Comparison of ENCODE assay signal across 12 cellular contexts in genomic region chr6:112626468-112627082, GRCh38.
DNase-seq lines count a peak whose midpoint lies in the region; ATAC-seq, FAIRE-seq and TF ChIP-seq lines count a peak whose summit lies in the region.
"Had no signal": no experiment of that assay in that cellular context is flagged by ENCODE, and none has a peak within 500 bp of the region (broad histone marks: within the 10 kb centered on the region; RNA-seq: fewer than 3 reads in every experiment).

No MANE protein-coding gene starts in this region.

- H3K4me1 ChIP-seq in GM12878 (ENCODE audit: control insufficient read depth, insufficient read depth, low read length) (no peaks in the 10 kb centered on the region), vagina (no peaks in the 10 kb centered on the region)
- H3K4me1 ChIP-seq: adrenal gland had no signal

- no peak for DNase-seq in GM12878 (ENCODE audit: low read depth, low spot score)
- DNase-seq in stimulated activated effector memory CD8-positive, alpha-beta T cell treated with anti-CD3 and anti-CD28 coated beads, Interleukin-12 subunit alpha, Interleukin-12 subunit beta, amount 100 ng/mL, for 72 hours (ENCODE audit: low spot score in 2 of 2) = no peak
- no peak for DNase-seq in NCI-H526 (lab: John Stamatoyannopoulos, UW)
- no peak for DNase-seq in vagina (ENCODE audit: extremely low spot score in 2 of 2)
- no peak for DNase-seq in GOT3 (lab: John Stamatoyannopoulos, UW)
- DNase-seq: adrenal gland, glutamatergic neuron, naive B cell, NCI-H524 had no signal

- H3K4me3 ChIP-seq in GM12878 = no peak overlapping the region
- no peak overlapping the region for H3K4me3 ChIP-seq in vagina
- H3K4me3 ChIP-seq: adrenal gland had no signal

- no peak overlapping the region for H2AFZ ChIP-seq in GM12878 (ENCODE audit: control insufficient read depth, low read depth, low read length)

- peaks cover 7% of the 10 kb centered on the region for H3K9me3 Mint-ChIP-seq in stimulated activated effector memory CD8-positive, alpha-beta T cell treated with anti-CD3 and anti-CD28 coated beads, Interleukin-12 subunit alpha, Interleukin-12 subunit beta, amount 100 ng/mL, for 72 hours
- H3K9me3 Mint-ChIP-seq: naive B cell had no signal

- no peaks in the 10 kb centered on the region for H3K27me3 ChIP-seq in GM12878 (replicated peaks in 1 of 2; ENCODE audit: control insufficient read depth in 2 of 2, insufficient read depth in 2 of 2, low read length in 1 of 2)
- no peaks in the 10 kb centered on the region for H3K27me3 ChIP-seq in vagina
- H3K27me3 ChIP-seq: adrenal gland had no signal

- in situ Hi-C loops in GM12878 (cut with MboI) = no loop called here

- RAD21 ChIA-PET in GM12878 (lab: Charles Lee; ENCODE audit: unreplicated experiment) = no interaction called here

- H3K9me3 ChIP-seq in GM12878 (replicated peaks; ENCODE audit: control insufficient read depth, insufficient read depth, low read length) (no peaks in the 10 kb centered on the region), vagina (no peaks in the 10 kb centered on the region)

- intact Hi-C loops in GM12878 (cut with micrococcal nuclease; ENCODE audit: unreplicated experiment) = no loop called here
- intact Hi-C loops in vagina (cut with DNase I) = no loop called here

- H4K20me1 ChIP-seq in GM12878 (ENCODE audit: control insufficient read depth, insufficient read depth) = no peaks in the 10 kb centered on the region

- H3K4me1 Mint-ChIP-seq in stimulated activated effector memory CD8-positive, alpha-beta T cell treated with anti-CD3 and anti-CD28 coated beads, Interleukin-12 subunit alpha, Interleukin-12 subunit beta, amount 100 ng/mL, for 72 hours = no peaks in the 10 kb centered on the region
- H3K4me1 Mint-ChIP-seq: naive B cell had no signal

- CTCF ChIA-PET in GM12878 (lab: Yijun Ruan, JAX) = no interaction called here

- POLR2A ChIA-PET in GM12878 (lab: Charles Lee) = no interaction called here

- no peak overlapping the region for H3K27ac Mint-ChIP-seq in stimulated activated effector memory CD8-positive, alpha-beta T cell treated with anti-CD3 and anti-CD28 coated beads, Interleukin-12 subunit alpha, Interleukin-12 subunit beta, amount 100 ng/mL, for 72 hours
- H3K27ac Mint-ChIP-seq: naive B cell had no signal

- TF ChIP-seq EP300 in GM12878 (IDR thresholded peaks at IDR 0.05; ENCODE audit: borderline replicate concordance in 1 of 2, control insufficient read depth in 1 of 2, low read depth in 2 of 2, low read length in 2 of 2) = no peak

- no peaks in the 10 kb centered on the region for H3K36me3 Mint-ChIP-seq in stimulated activated effector memory CD8-positive, alpha-beta T cell treated with anti-CD3 and anti-CD28 coated beads, Interleukin-12 subunit alpha, Interleukin-12 subunit beta, amount 100 ng/mL, for 72 hours
- H3K36me3 Mint-ChIP-seq: naive B cell had no signal

- no peak overlapping the region for H3K27ac ChIP-seq in GM12878 (ENCODE audit: control insufficient read depth, insufficient read depth)
- H3K27ac ChIP-seq in vagina = no peak overlapping the region
- H3K27ac ChIP-seq: adrenal gland had no signal

- no TSS peak for BruUV-seq in GM12878 (replicated peaks; lab: Mats Ljungman, UMichigan)

- TF ChIP-seq CTCF in GM12878 (IDR thresholded peaks at IDR 0.05 in 2 of 3, conservative IDR thresholded peaks at IDR 0.05 in 1 of 3; ENCODE audit: control insufficient read depth in 2 of 3, extremely low read depth in 1 of 3, insufficient read depth in 1 of 3, low read depth in 3 of 3, low read length in 3 of 3) (no peak), vagina (IDR thresholded peaks at IDR 0.05) (no peak)

- TF ChIP-seq POLR2A in GM12878 (IDR thresholded peaks at IDR 0.05; ENCODE audit: low read depth, low read length) (no peak), vagina (IDR thresholded peaks at IDR 0.05) (no peak)

- no peak for TF ChIP-seq RAD21 in GM12878 (IDR thresholded peaks at IDR 0.05; ENCODE audit: insufficient read depth, low read depth, low read length)

- no peaks in the 10 kb centered on the region for H3K79me2 ChIP-seq in GM12878 (ENCODE audit: control insufficient read depth, insufficient read depth, low read length)

- ATAC-seq in GM19043 (IDR thresholded peaks at IDR 0.05; ENCODE audit: low read depth, unreplicated experiment) (peak; percentile 73), HG03139 (IDR thresholded peaks at IDR 0.05; ENCODE audit: unreplicated experiment) (peak; percentile 73), GM12878 (peak; percentile 79)
- peak; percentile 32 for ATAC-seq in stimulated activated effector memory CD8-positive, alpha-beta T cell treated with anti-CD3 and anti-CD28 coated beads, Interleukin-12 subunit alpha, Interleukin-12 subunit beta, amount 100 ng/mL, for 72 hours
- ATAC-seq: activated CD4-positive, CD25-positive, alpha-beta regulatory T cell treated with anti-CD3 and anti-CD28 coated beads, Interleukin-2, amount 50 U/mL, for 24 hours had no signal

- H3K4me2 ChIP-seq in GM12878 (ENCODE audit: control insufficient read depth, insufficient read depth) = no peak overlapping the region

- FAIRE-seq in GM12878 (lab: Jason Lieb, UNC) = no peak

- H3K9ac ChIP-seq in GM12878 (ENCODE audit: control insufficient read depth, insufficient read depth, low read length) = no peak overlapping the region

- SMC1A ChIA-PET in GM12878 (lab: Charles Lee; ENCODE audit: uncharacterized antibody, unreplicated experiment) = interaction anchor here (0.9 kb wide), 1 partner anchor 12 kb away, joined by 3 read pairs; no protein-coding TSS in a partner anchor

- 41% methylated on average over 6 of the region's 6 CpGs for WGBS in GM12878 (ENCODE audit: insufficient coverage, insufficient replicate concordance, low lambda C conversion rate, missing lambda C conversion rate)

- no peak overlapping the region for H3K4me3 Mint-ChIP-seq in stimulated activated effector memory CD8-positive, alpha-beta T cell treated with anti-CD3 and anti-CD28 coated beads, Interleukin-12 subunit alpha, Interleukin-12 subunit beta, amount 100 ng/mL, for 72 hours
- H3K4me3 Mint-ChIP-seq: naive B cell had no signal

- H3K36me3 ChIP-seq in GM12878 (ENCODE audit: control insufficient read depth in 2 of 2, insufficient read depth in 2 of 2, low read length in 1 of 2) (no peaks in the 10 kb centered on the region), vagina (no peaks in the 10 kb centered on the region)
- H3K36me3 ChIP-seq: adrenal gland had no signal

TF ChIP-seq in GM12878, 131 proteins besides CTCF, POLR2A, EP300 and RAD21:
- TF ChIP-seq ASH2L (IDR thresholded peaks at IDR 0.05; ENCODE audit: borderline replicate concordance, low read depth) = no peak
- TF ChIP-seq MLLT1 (IDR thresholded peaks at IDR 0.05) = no peak
- TF ChIP-seq LARP7 (IDR thresholded peaks at IDR 0.05) = no peak
- TF ChIP-seq BACH1 (IDR thresholded peaks at IDR 0.05; ENCODE audit: borderline replicate concordance) = peak; percentile 75; the same call in 1 of the 2 replicates
- no peak for TF ChIP-seq ZNF592 (IDR thresholded peaks at IDR 0.05)
TF ChIP-seq in GM12878: peak in this region for 1.
